1 cellular context compared by ENCODE assay signal in genomic region chr11:12287374-12288211, GRCh38.
TF ChIP-seq lines count a peak whose summit lies in the region.

No MANE protein-coding gene starts in this region.

TF ChIP-seq in SK-N-SH, 30 proteins besides CTCF, POLR2A, EP300 and RAD21 (continued from another document):
- TF ChIP-seq, protein P1, sequence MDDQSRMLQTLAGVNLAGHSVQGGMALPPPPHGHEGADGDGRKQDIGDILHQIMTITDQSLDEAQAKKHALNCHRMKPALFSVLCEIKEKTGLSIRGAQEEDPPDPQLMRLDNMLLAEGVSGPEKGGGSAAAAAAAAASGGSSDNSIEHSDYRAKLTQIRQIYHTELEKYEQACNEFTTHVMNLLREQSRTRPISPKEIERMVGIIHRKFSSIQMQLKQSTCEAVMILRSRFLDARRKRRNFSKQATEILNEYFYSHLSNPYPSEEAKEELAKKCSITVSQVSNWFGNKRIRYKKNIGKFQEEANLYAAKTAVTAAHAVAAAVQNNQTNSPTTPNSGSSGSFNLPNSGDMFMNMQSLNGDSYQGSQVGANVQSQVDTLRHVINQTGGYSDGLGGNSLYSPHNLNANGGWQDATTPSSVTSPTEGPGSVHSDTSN (IDR thresholded peaks at IDR 0.05) = peak; percentile 71
- no peak for TF ChIP-seq MEF2A (IDR thresholded peaks at IDR 0.05; ENCODE audit: borderline replicate concordance, low read depth)
- TF ChIP-seq ZBTB33 (IDR thresholded peaks at IDR 0.05; ENCODE audit: borderline replicate concordance, low read depth) = 0 out of 2 replicates have a peak, but pooled peaks have one; percentile 43
- TF ChIP-seq FOXM1 (IDR thresholded peaks at IDR 0.05; ENCODE audit: low read depth) = no peak
